Comparison of ENCODE assay signal across 22 cellular contexts in genomic region chr12:19869413-19869812, GRCh38.
DNase-seq lines count a peak whose midpoint lies in the region; FAIRE-seq and TF ChIP-seq lines count a peak whose summit lies in the region.
"Had no signal": no experiment of that assay in that cellular context is flagged by ENCODE, and none has a peak within 500 bp of the region (broad histone marks: within the 10 kb centered on the region; RNA-seq: fewer than 3 reads in every experiment).

No MANE protein-coding gene starts in this region.

- H3K27me3 ChIP-seq in astrocyte (ENCODE audit: insufficient read depth, low read length) (no peaks in the 10 kb centered on the region), osteoblast (ENCODE audit: insufficient read depth, low read length) (no peaks in the 10 kb centered on the region)
- H3K27me3 ChIP-seq: BLaER1, heart right ventricle had no signal

- H3K27me3 Mint-ChIP-seq in astrocyte (ENCODE audit: low read depth, unreplicated experiment): no peaks in the 10 kb centered on the region
- H3K27me3 Mint-ChIP-seq in progenitor cell of endocrine pancreas: no peaks in the 10 kb centered on the region
- H3K27me3 Mint-ChIP-seq: memory B cell, T-helper 17 cell had no signal

- H2AFZ ChIP-seq in astrocyte (ENCODE audit: low read depth, low read length) (no peak overlapping the region), osteoblast (ENCODE audit: low read length) (no peak overlapping the region)

- H3K4me3 Mint-ChIP-seq in astrocyte (ENCODE audit: unreplicated experiment): no peak overlapping the region
- H3K4me3 Mint-ChIP-seq in progenitor cell of endocrine pancreas (ENCODE audit: low read depth): no peak overlapping the region
- H3K4me3 Mint-ChIP-seq: memory B cell, T-helper 17 cell had no signal

- H3K36me3 Mint-ChIP-seq in astrocyte (ENCODE audit: low read depth, unreplicated experiment) (no peaks in the 10 kb centered on the region), progenitor cell of endocrine pancreas (ENCODE audit: insufficient read depth) (no peaks in the 10 kb centered on the region)
- H3K36me3 Mint-ChIP-seq: memory B cell had no signal

- H3K4me1 ChIP-seq in astrocyte (ENCODE audit: insufficient read depth, low read length): no peaks in the 10 kb centered on the region
- peaks cover 6% of the 10 kb centered on the region for H3K4me1 ChIP-seq in osteoblast (ENCODE audit: insufficient read depth, low read length)
- H3K4me1 ChIP-seq: BLaER1, heart right ventricle, prostate gland had no signal

- H3K27ac ChIP-seq in astrocyte (ENCODE audit: low read depth, low read length): no peak overlapping the region
- no peak overlapping the region for H3K27ac ChIP-seq in osteoblast (ENCODE audit: low read depth, low read length)
- H3K27ac ChIP-seq: BLaER1, heart right ventricle, prostate gland had no signal

- H3K4me2 ChIP-seq in astrocyte (ENCODE audit: low read length): no peak overlapping the region
- no peak overlapping the region for H3K4me2 ChIP-seq in osteoblast (ENCODE audit: insufficient read depth, low read length)
- H3K4me2 ChIP-seq: BLaER1 had no signal

- DNase-seq in stimulated activated CD4-positive, alpha-beta T cell treated with anti-CD3 and anti-CD28 coated beads, Interleukin-15, amount 100 ng/mL, for 24 hours: peak; percentile 23
- DNase-seq in stimulated activated CD4-positive, alpha-beta T cell treated with anti-CD3 and anti-CD28 coated beads, Interleukin-4, amount 100 ng/mL, for 4 hours: no peak
- peak; percentile 79 for DNase-seq in astrocyte (ENCODE audit: low read depth)
- peak; percentile 38 for DNase-seq in osteoblast (ENCODE audit: insufficient read length, low spot score, missing footprints)
- DNase-seq in urothelium cell line (ENCODE audit: low spot score): peak; percentile 15
- DNase-seq in GOT3 (lab: John Stamatoyannopoulos, UW): no peak
- DNase-seq in pons (ENCODE audit: low spot score): no peak
- no peak for DNase-seq in progenitor cell of endocrine pancreas (ENCODE audit: low spot score, unreplicated experiment)
- DNase-seq: activated effector memory CD4-positive, alpha-beta T cell treated with anti-CD3 and anti-CD28 coated beads, Interleukin-2, amount 50 U/mL, for 16 hours; DMS153; effector CD8-positive, alpha-beta T cell; foreskin melanocyte; heart right ventricle; left colon; T-helper 17 cell had no signal

- H3K4me3 ChIP-seq in astrocyte (ENCODE audit: insufficient read depth, low read depth, low read length) (no peak overlapping the region), osteoblast (ENCODE audit: insufficient read depth, low read length) (no peak overlapping the region)
- H3K4me3 ChIP-seq: BLaER1, heart right ventricle, prostate gland had no signal

- peaks cover 4% of the 10 kb centered on the region for H3K4me1 Mint-ChIP-seq in astrocyte (ENCODE audit: low read depth, unreplicated experiment)
- peaks cover 31% of the 10 kb centered on the region for H3K4me1 Mint-ChIP-seq in progenitor cell of endocrine pancreas (ENCODE audit: low read depth)
- H3K4me1 Mint-ChIP-seq: memory B cell had no signal

- no peak for FAIRE-seq in astrocyte (lab: Jason Lieb, UNC)
- no peak for FAIRE-seq in urothelium cell line (lab: Jason Lieb, UNC)
- FAIRE-seq: bronchial epithelial cell, colon, H1, HepG2 had no signal

- no peaks in the 10 kb centered on the region for H3K79me2 ChIP-seq in astrocyte (ENCODE audit: insufficient read depth, low read length)
- H3K79me2 ChIP-seq in osteoblast (ENCODE audit: insufficient read depth, low read length): no peaks in the 10 kb centered on the region

- TF ChIP-seq CTCF in astrocyte (IDR thresholded peaks at IDR 0.05; ENCODE audit: insufficient read depth, low read depth, low read length): no peak
- TF ChIP-seq CTCF in osteoblast (IDR thresholded peaks at IDR 0.05; ENCODE audit: extremely low read depth, low read depth, low read length): no peak
- no peak for TF ChIP-seq CTCF in progenitor cell of endocrine pancreas (IDR thresholded peaks at IDR 0.05; ENCODE audit: unreplicated experiment)

- no peak overlapping the region for H3K27ac Mint-ChIP-seq in astrocyte (ENCODE audit: unreplicated experiment)
- no peak overlapping the region for H3K27ac Mint-ChIP-seq in progenitor cell of endocrine pancreas
- H3K27ac Mint-ChIP-seq: memory B cell, T-helper 17 cell had no signal

- H3K9me3 Mint-ChIP-seq in astrocyte (ENCODE audit: unreplicated experiment): no peaks in the 10 kb centered on the region
- peaks cover 16% of the 10 kb centered on the region for H3K9me3 Mint-ChIP-seq in progenitor cell of endocrine pancreas (ENCODE audit: low read depth)

- H3K9ac ChIP-seq in astrocyte (ENCODE audit: low read length): no peak overlapping the region
- H3K9ac ChIP-seq: BLaER1 had no signal

- H3K36me3 ChIP-seq in astrocyte (ENCODE audit: insufficient read depth, low read length) (no peaks in the 10 kb centered on the region), osteoblast (ENCODE audit: insufficient read depth, low read length) (no peaks in the 10 kb centered on the region)
- H3K36me3 ChIP-seq: BLaER1, heart right ventricle, prostate gland had no signal

- no peaks in the 10 kb centered on the region for H4K20me1 ChIP-seq in astrocyte (ENCODE audit: insufficient read depth, low read length)
- no peaks in the 10 kb centered on the region for H4K20me1 ChIP-seq in osteoblast (ENCODE audit: insufficient read depth, low read length)
- H4K20me1 ChIP-seq: BLaER1 had no signal

- H3K9me3 ChIP-seq in astrocyte (ENCODE audit: insufficient read depth, low read depth, low read length) (no peaks in the 10 kb centered on the region), osteoblast (ENCODE audit: low read depth, low read length) (no peaks in the 10 kb centered on the region)
- H3K9me3 ChIP-seq: BLaER1, heart right ventricle, prostate gland had no signal

Comparison
In these comparisons a context has a peak if more than half of its experiments do, and no peak if none do; other contexts are left out.
1. DNase-seq: peak in stimulated activated CD4-positive, alpha-beta T cell treated with anti-CD3 and anti-CD28 coated beads, Interleukin-15, amount 100 ng/mL, for 24 hours (single experiment), astrocyte (single experiment), osteoblast (single experiment) and urothelium cell line (single experiment); none in stimulated activated CD4-positive, alpha-beta T cell treated with anti-CD3 and anti-CD28 coated beads, Interleukin-4, amount 100 ng/mL, for 4 hours (0 of 2), GOT3 (single experiment), pons (single experiment) and progenitor cell of endocrine pancreas (single experiment).